Comparison of ENCODE assay signal across 8 cellular contexts in the genomic region with DNA sequence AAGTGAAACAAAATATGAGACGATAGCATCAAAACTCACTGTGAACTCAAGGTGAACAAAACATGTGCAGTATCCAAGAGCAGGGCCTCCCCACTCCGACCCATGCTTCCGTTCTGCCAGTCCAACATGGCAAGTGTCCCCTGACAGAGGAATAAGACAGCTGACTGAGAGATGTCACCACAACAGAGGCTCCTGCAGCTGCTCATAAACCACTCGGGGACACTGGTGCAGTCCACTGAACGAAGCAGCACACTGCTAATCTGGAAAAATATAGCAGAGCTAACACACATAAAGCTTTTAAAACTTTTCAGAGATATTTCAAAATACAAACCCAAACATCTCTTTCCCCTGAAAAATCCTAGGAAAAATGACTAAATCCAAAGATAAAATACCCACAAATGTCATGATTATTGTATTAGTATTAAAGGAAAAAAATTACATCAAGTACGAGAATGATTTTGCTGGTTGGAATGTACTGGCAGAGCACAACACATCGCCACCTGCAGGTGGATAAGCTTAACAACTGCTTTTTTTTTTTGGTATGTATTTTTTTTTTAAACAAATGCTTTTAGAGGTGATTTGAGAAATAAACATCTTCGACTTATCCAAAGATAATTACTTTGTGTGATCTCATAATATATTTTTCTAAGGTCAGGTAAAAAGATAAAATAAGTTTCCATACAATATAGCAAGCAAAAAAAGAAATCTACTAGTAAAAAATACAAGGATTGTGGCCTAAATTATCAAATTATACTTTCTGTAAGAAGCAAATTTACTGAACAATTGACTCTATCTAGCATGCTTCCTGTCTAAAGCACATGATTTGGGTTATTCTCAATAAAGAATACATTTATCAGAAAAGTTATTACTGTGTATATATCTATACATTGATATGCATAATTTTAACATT. TPM values are rescaled to one million over a fixed set of nuclear protein-coding genes. Genes with fewer than 3 reads are reported as not detected.
DNase-seq lines count a peak whose midpoint lies in the region; ATAC-seq and TF ChIP-seq lines count a peak whose summit lies in the region.

No MANE protein-coding gene starts in this region.

- peaks cover 4% of the 10 kb centered on the region; the same call in 1 of the 2 replicates for H3K4me1 ChIP-seq in GM23248 (ENCODE audit: insufficient read depth)
- H3K4me1 ChIP-seq in mammary epithelial cell (ENCODE audit: insufficient read depth, low read length) = peaks cover 3% of the 10 kb centered on the region
- no peaks in the 10 kb centered on the region for H3K4me1 ChIP-seq in upper lobe of left lung

- DNase-seq in COLO829 (ENCODE audit: low spot score) (peak; percentile 68), GM23248 (peak; percentile 89), NCI-H748 treated with DMSO at 0.1 percent for 48 hours (lab: John Stamatoyannopoulos, UW) (peak; percentile 12), mammary epithelial cell (peak; percentile 27), left kidney (ENCODE audit: low read depth, low spot score) (peak; percentile 71), upper lobe of left lung (peak in 1 of 2 donors; percentile 29)

- H3K9ac ChIP-seq in GM23248 (no peak overlapping the region), mammary epithelial cell (ENCODE audit: insufficient read depth, low read length) (no peak overlapping the region)

- H3K79me2 ChIP-seq in GM23248 (ENCODE audit: insufficient read depth) (no peaks in the 10 kb centered on the region), mammary epithelial cell (ENCODE audit: insufficient read depth, low read length) (no peaks in the 10 kb centered on the region)

- TF ChIP-seq POLR2A in upper lobe of left lung (IDR thresholded peaks at IDR 0.05) = no peak

- H3K27me3 ChIP-seq in GM23248 (replicated peaks; ENCODE audit: insufficient read depth) = no peaks in the 10 kb centered on the region
- H3K27me3 ChIP-seq in mammary epithelial cell (ENCODE audit: insufficient read depth, low read length) = no peaks in the 10 kb centered on the region
- no peaks in the 10 kb centered on the region for H3K27me3 ChIP-seq in upper lobe of left lung

- no peak for TF ChIP-seq EP300 in upper lobe of left lung (IDR thresholded peaks at IDR 0.05)

- H3K9me3 ChIP-seq in GM23248 (ENCODE audit: low read depth) = no peaks in the 10 kb centered on the region
- H3K9me3 ChIP-seq in mammary epithelial cell (replicated peaks; ENCODE audit: insufficient read depth, low read length) = no peaks in the 10 kb centered on the region
- H3K9me3 ChIP-seq in upper lobe of left lung = no peaks in the 10 kb centered on the region

- dilution Hi-C loops in mammary epithelial cell (cut with HindIII; ENCODE audit: low sequenced_read_pairs) = no loop called here

- no peaks in the 10 kb centered on the region for H3K9me2 ChIP-seq in GM23248 (ENCODE audit: insufficient read depth)

- H4K20me1 ChIP-seq in GM23248 (ENCODE audit: insufficient read depth) (no peaks in the 10 kb centered on the region), mammary epithelial cell (ENCODE audit: insufficient read depth, low read length) (no peaks in the 10 kb centered on the region)

- BruUV-seq in mammary epithelial cell (replicated peaks; lab: Mats Ljungman, UMichigan) = no TSS peak

- H3K4me3 ChIP-seq in GM23248 (no peak overlapping the region), mammary epithelial cell (replicated peaks in 1 of 3; ENCODE audit: insufficient read depth in 1 of 3, low read depth in 2 of 3, low read length in 3 of 3) (no peak overlapping the region), upper lobe of left lung (no peak overlapping the region)

- in situ Hi-C loops in GM23248 (cut with MboI) (no loop called here), mammary epithelial cell (cut with MboI; ENCODE audit: low sequenced_read_pairs in 2 of 2) (no loop called here)

- peaks cover 10% of the 10 kb centered on the region; the same call in 1 of the 2 replicates for H3F3A ChIP-seq in GM23248 (ENCODE audit: insufficient read depth)

- H3K36me3 ChIP-seq in GM23248 (ENCODE audit: low read depth) = peaks cover 36% of the 10 kb centered on the region
- peaks cover 33% of the 10 kb centered on the region for H3K36me3 ChIP-seq in mammary epithelial cell (ENCODE audit: insufficient read depth, low read length)
- H3K36me3 ChIP-seq in upper lobe of left lung = peaks cover 12 to 91% (median 45%) of the 10 kb centered on the region in 4 donors

- ATAC-seq in upper lobe of left lung (ENCODE audit: low FRiP score in 2 of 2) = peak in 1 of 2 donors; percentile 79
- ATAC-seq in HG03378 (IDR thresholded peaks at IDR 0.05; ENCODE audit: unreplicated experiment) = no peak
- no peak for ATAC-seq in HG03521 (IDR thresholded peaks at IDR 0.05; ENCODE audit: unreplicated experiment)

- peak overlapping the region; percentile 37 for H3K27ac ChIP-seq in GM23248
- no peak overlapping the region for H3K27ac ChIP-seq in mammary epithelial cell (ENCODE audit: insufficient read depth, low read depth, low read length)
- peak overlapping the region in 1 of 4 donors; percentile 9 for H3K27ac ChIP-seq in upper lobe of left lung

- H3K4me2 ChIP-seq in GM23248 (ENCODE audit: unreplicated experiment) (no peak overlapping the region), mammary epithelial cell (ENCODE audit: insufficient read depth, low read depth, low read length) (no peak overlapping the region)

- CTCF ChIA-PET in mammary epithelial cell (lab: Charles Lee; ENCODE audit: low non-redundant PET) = interaction anchor here (0.6 to 0.7 kb wide), 5 partner anchors 35 to 1601 kb away, joined by 3 to 13 read pairs (median 5); no protein-coding TSS in a partner anchor

- WGBS in GM23248 (ENCODE audit: low coverage in 1 of 2, low lambda C conversion rate in 2 of 2, missing lambda C conversion rate in 2 of 2), 2 experiments = 39 to 41% methylated on average over 8 of the region's 8 CpGs
- 33% methylated on average over 5 of the region's 8 CpGs for WGBS in mammary epithelial cell (ENCODE audit: low coverage, missing lambda C conversion rate)
- WGBS in upper lobe of left lung, 2 donors = 55 to 56% methylated on average over 8 of the region's 8 CpGs

- TF ChIP-seq CTCF in mammary epithelial cell (conservative IDR thresholded peaks at IDR 0.05 in 1 of 2, IDR thresholded peaks at IDR 0.05 in 1 of 2; ENCODE audit: extremely low read depth in 1 of 2, insufficient read depth in 1 of 2, low read depth in 1 of 2, low read length in 2 of 2) (peak; percentile 77 to 84), upper lobe of left lung (IDR thresholded peaks at IDR 0.05) (peak in 5 of 6 experiments; percentile 44 to 52 (median 48))

- peak overlapping the region; percentile 55; the same call in 1 of the 2 replicates for H2AFZ ChIP-seq in GM23248
- H2AFZ ChIP-seq in mammary epithelial cell (ENCODE audit: low read depth, low read length) = no peak overlapping the region

- intact Hi-C loops in mammary epithelial cell (cut with micrococcal nuclease) = loop anchor here (1.0 kb wide), 1 partner anchor 750 kb away; no protein-coding TSS in a partner anchor

RNA-seq across cellular contexts. Expression of a gene that starts 18.6 kb away (rescaled TPM):
- total RNA-seq in GM23248 (2014; rRNA removed; shearing (Covaris generic)) = 15.2 and 15.8 TPM in 2 replicates
- polyA plus RNA-seq in GM23248 (2016; fragmentation: Nextera tagmentation; extraction: Ambion mirVana) (11.0 and 14.1 TPM in 2 replicates), mammary epithelial cell (14.4 TPM)
- total RNA-seq in mammary epithelial cell (10 to 100 TPM; 21.0 to 27.5 TPM), upper lobe of left lung (10 to 100 TPM; 23.6 to 57.5 (median 37.3) TPM)
- polyA minus RNA-seq in mammary epithelial cell = 50.5 TPM

RNA-seq across cellular contexts. Expression of a gene that starts 59.8 kb away (rescaled TPM):
- 1.6 and 2.2 TPM in 2 replicates for total RNA-seq in GM23248 (2014; rRNA removed; shearing (Covaris generic))
- polyA plus RNA-seq in GM23248 (2016; fragmentation: Nextera tagmentation; extraction: Ambion mirVana) (0.90 and 1.1 TPM in 2 replicates), mammary epithelial cell (0.94 TPM)
- total RNA-seq in mammary epithelial cell (1 to 10 TPM; 1.3 to 2.7 TPM), upper lobe of left lung (100 to 1,000 TPM in 1 of 6 donors, 10 to 100 TPM in 5; 32.2 to 273 (median 39.2) TPM)
- polyA minus RNA-seq in mammary epithelial cell = 7.9 TPM

Comparison
In these comparisons a context has a peak if more than half of its experiments do, and no peak if none do; other contexts are left out.
1. RNA of a gene that starts 59.8 kb away (total RNA-seq): 32.2 to 273 TPM in upper lobe of left lung; 1.3 to 2.7 TPM in mammary epithelial cell and 1.6 to 2.2 TPM in GM23248; every median in the first group is over 4 times any median in the second.